ENCODE assay signal across 8 cellular contexts in genomic region chr18:67243799-67244587, GRCh38.
A peak's percentile ranks its signal among the peaks of the same experiment; 100 is the strongest.
DNase-seq lines count a peak whose midpoint lies in the region; ATAC-seq, FAIRE-seq and TF ChIP-seq lines count a peak whose summit lies in the region.
"Had no signal": no experiment of that assay in that cellular context is flagged by ENCODE, and none has a peak within 500 bp of the region (broad histone marks: within the 10 kb centered on the region; RNA-seq: fewer than 3 reads in every experiment).

No MANE protein-coding gene starts in this region.

- H3K4me3 ChIP-seq in astrocyte (ENCODE audit: insufficient read depth, low read depth, low read length), result peak overlapping the region; percentile 38

- no peaks in the 10 kb centered on the region for H3K27me3 Mint-ChIP-seq in astrocyte (ENCODE audit: low read depth, unreplicated experiment)
- H3K27me3 Mint-ChIP-seq in osteocyte (ENCODE audit: unreplicated experiment), result no peaks in the 10 kb centered on the region
- peaks cover 0 to 5% (median 5%) of the 10 kb centered on the region in 3 donors for H3K27me3 Mint-ChIP-seq in CD14-positive monocyte (ENCODE audit: low read depth in 3 of 3)

- no peak overlapping the region for H3K27ac ChIP-seq in astrocyte (ENCODE audit: low read depth, low read length)

- no peaks in the 10 kb centered on the region for H3K36me3 ChIP-seq in astrocyte (ENCODE audit: insufficient read depth, low read length)

- H3K4me1 Mint-ChIP-seq in astrocyte (ENCODE audit: low read depth, unreplicated experiment) (peaks cover 3% of the 10 kb centered on the region), osteocyte (ENCODE audit: unreplicated experiment) (peaks cover 16% of the 10 kb centered on the region), CD14-positive monocyte (peaks cover 17% of the 10 kb centered on the region)

- H3K4me1 ChIP-seq in astrocyte (ENCODE audit: insufficient read depth, low read length), result no peaks in the 10 kb centered on the region

- no peaks in the 10 kb centered on the region for H3K9me3 Mint-ChIP-seq in astrocyte (ENCODE audit: unreplicated experiment)
- H3K9me3 Mint-ChIP-seq in osteocyte (ENCODE audit: unreplicated experiment), result peaks cover 3% of the 10 kb centered on the region
- no peaks in the 10 kb centered on the region for H3K9me3 Mint-ChIP-seq in CD14-positive monocyte

- intact Hi-C loops in CD14-positive monocyte (cut with micrococcal nuclease), result no loop called here

- H3K36me3 Mint-ChIP-seq in astrocyte (ENCODE audit: low read depth, unreplicated experiment), result no peaks in the 10 kb centered on the region
- peaks cover 5% of the 10 kb centered on the region for H3K36me3 Mint-ChIP-seq in osteocyte (ENCODE audit: unreplicated experiment)
- H3K36me3 Mint-ChIP-seq in CD14-positive monocyte, result no peaks in the 10 kb centered on the region

- H3K4me3 Mint-ChIP-seq in astrocyte (ENCODE audit: unreplicated experiment) (no peak overlapping the region), osteocyte (ENCODE audit: unreplicated experiment) (peak overlapping the region; percentile 59), CD14-positive monocyte (peak overlapping the region in 1 of 2 donors; percentile 76)

- ATAC-seq in GM18519 (IDR thresholded peaks at IDR 0.05; ENCODE audit: low FRiP score, unreplicated experiment) (peak; percentile 45), HG02943 (IDR thresholded peaks at IDR 0.05; ENCODE audit: low read depth, unreplicated experiment) (peak; percentile 58), HG02970 (IDR thresholded peaks at IDR 0.05; ENCODE audit: low FRiP score, unreplicated experiment) (no peak)

- H3K4me2 ChIP-seq in astrocyte (ENCODE audit: low read length), result peak overlapping the region; percentile 80

- H2AFZ ChIP-seq in astrocyte (ENCODE audit: low read depth, low read length), result peak overlapping the region; percentile 88

- no peaks in the 10 kb centered on the region for H3K79me2 ChIP-seq in astrocyte (ENCODE audit: insufficient read depth, low read length)

- peak; percentile 5 for DNase-seq in astrocyte (ENCODE audit: low read depth)
- DNase-seq in osteocyte (ENCODE audit: extremely low spot score, unreplicated experiment), result no peak
- DNase-seq in HT-29 (ENCODE audit: low spot score), result no peak
- DNase-seq in CD14-positive monocyte (ENCODE audit: low spot score), result no peak
- DNase-seq: NCI-H187 had no signal

- H3K9me3 ChIP-seq in astrocyte (ENCODE audit: insufficient read depth, low read depth, low read length), result no peaks in the 10 kb centered on the region

- peak overlapping the region; percentile 43 for H3K9ac ChIP-seq in astrocyte (ENCODE audit: low read length)

- no peak for TF ChIP-seq CTCF in astrocyte (IDR thresholded peaks at IDR 0.05; ENCODE audit: insufficient read depth, low read depth, low read length)
- TF ChIP-seq CTCF in osteocyte (IDR thresholded peaks at IDR 0.05), result no peak
- no peak for TF ChIP-seq CTCF in CD14-positive monocyte (IDR thresholded peaks at IDR 0.05)

- no peaks in the 10 kb centered on the region for H3K27me3 ChIP-seq in astrocyte (ENCODE audit: insufficient read depth, low read length)

- no peaks in the 10 kb centered on the region for H4K20me1 ChIP-seq in astrocyte (ENCODE audit: insufficient read depth, low read length)

- no peak overlapping the region for H3K27ac Mint-ChIP-seq in astrocyte (ENCODE audit: unreplicated experiment)
- H3K27ac Mint-ChIP-seq in osteocyte (ENCODE audit: unreplicated experiment), result peak overlapping the region; percentile 84
- H3K27ac Mint-ChIP-seq in CD14-positive monocyte, result no peak overlapping the region

- FAIRE-seq in astrocyte (lab: Jason Lieb, UNC), result peak; percentile 78
